1 cellular context compared by ENCODE assay signal in the genomic region with DNA sequence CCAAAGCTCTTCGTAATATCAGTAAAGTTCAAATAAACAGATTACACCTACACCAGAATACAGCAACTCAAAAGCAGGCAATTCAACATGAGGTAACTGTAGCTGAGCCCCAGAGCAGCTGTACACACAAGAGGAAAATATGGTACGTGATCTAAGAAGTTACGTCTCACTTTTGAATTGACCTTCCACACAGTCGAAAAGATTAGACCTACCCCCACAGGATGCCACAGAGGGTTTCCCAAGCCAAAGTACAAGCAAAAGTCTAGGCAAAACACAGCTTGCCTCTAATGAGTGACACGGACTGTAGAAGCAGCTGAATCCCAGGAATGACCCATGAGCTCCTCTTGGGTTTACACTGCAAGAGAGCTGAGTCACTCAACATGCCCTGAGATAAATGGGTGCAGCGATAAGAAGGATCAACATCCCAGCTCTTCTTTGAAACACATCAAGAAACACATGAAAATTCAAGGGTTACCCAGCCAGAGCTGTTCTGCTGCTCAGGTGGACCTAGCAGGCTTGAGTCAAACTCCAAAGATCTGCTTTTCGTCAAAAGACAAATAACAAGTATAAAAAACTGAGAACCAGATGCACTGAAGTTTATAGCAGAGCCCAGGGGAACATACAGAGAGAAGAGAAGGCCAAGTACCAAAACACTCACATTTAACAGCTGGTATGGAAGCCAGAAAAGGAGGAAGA.
TF ChIP-seq lines count a peak whose summit lies in the region.

No MANE protein-coding gene starts in this region.

TF ChIP-seq in K562, 482 proteins besides CTCF, POLR2A, EP300 and RAD21 (continued from another document and continues in another):
- TF ChIP-seq SMARCA4 (IDR thresholded peaks at IDR 0.05): peak; percentile 96
- TF ChIP-seq PHF21A (IDR thresholded peaks at IDR 0.05; ENCODE audit: borderline replicate concordance, low read depth): peak; percentile 67; the same call in 1 of the 2 replicates
- peak; percentile 87 for TF ChIP-seq MAFK (IDR thresholded peaks at IDR 0.05; ENCODE audit: low read length)
- TF ChIP-seq FOSL1 (tag; conservative IDR thresholded peaks at IDR 0.05): peak; percentile 94
- TF ChIP-seq LEF1 (IDR thresholded peaks at IDR 0.05): peak; percentile 67
- TF ChIP-seq DPF2 (IDR thresholded peaks at IDR 0.05): peak; percentile 97
- TF ChIP-seq, protein P1, sequence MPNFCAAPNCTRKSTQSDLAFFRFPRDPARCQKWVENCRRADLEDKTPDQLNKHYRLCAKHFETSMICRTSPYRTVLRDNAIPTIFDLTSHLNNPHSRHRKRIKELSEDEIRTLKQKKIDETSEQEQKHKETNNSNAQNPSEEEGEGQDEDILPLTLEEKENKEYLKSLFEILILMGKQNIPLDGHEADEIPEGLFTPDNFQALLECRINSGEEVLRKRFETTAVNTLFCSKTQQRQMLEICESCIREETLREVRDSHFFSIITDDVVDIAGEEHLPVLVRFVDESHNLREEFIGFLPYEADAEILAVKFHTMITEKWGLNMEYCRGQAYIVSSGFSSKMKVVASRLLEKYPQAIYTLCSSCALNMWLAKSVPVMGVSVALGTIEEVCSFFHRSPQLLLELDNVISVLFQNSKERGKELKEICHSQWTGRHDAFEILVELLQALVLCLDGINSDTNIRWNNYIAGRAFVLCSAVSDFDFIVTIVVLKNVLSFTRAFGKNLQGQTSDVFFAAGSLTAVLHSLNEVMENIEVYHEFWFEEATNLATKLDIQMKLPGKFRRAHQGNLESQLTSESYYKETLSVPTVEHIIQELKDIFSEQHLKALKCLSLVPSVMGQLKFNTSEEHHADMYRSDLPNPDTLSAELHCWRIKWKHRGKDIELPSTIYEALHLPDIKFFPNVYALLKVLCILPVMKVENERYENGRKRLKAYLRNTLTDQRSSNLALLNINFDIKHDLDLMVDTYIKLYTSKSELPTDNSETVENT (CRISPR knock-in tag; IDR thresholded peaks at IDR 0.05): no peak
- peak; percentile 17 for TF ChIP-seq HDAC3 (IDR thresholded peaks at IDR 0.05; ENCODE audit: borderline replicate concordance, partially characterized antibody)
- TF ChIP-seq, protein P2, sequence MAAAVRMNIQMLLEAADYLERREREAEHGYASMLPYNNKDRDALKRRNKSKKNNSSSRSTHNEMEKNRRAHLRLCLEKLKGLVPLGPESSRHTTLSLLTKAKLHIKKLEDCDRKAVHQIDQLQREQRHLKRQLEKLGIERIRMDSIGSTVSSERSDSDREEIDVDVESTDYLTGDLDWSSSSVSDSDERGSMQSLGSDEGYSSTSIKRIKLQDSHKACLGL (CRISPR knock-in tag; IDR thresholded peaks at IDR 0.05; ENCODE audit: borderline replicate concordance, poor library complexity, severe bottlenecking): no peak
- TF ChIP-seq MAFG (tag; conservative IDR thresholded peaks at IDR 0.05): peak; percentile 96
- TF ChIP-seq, protein P3, sequence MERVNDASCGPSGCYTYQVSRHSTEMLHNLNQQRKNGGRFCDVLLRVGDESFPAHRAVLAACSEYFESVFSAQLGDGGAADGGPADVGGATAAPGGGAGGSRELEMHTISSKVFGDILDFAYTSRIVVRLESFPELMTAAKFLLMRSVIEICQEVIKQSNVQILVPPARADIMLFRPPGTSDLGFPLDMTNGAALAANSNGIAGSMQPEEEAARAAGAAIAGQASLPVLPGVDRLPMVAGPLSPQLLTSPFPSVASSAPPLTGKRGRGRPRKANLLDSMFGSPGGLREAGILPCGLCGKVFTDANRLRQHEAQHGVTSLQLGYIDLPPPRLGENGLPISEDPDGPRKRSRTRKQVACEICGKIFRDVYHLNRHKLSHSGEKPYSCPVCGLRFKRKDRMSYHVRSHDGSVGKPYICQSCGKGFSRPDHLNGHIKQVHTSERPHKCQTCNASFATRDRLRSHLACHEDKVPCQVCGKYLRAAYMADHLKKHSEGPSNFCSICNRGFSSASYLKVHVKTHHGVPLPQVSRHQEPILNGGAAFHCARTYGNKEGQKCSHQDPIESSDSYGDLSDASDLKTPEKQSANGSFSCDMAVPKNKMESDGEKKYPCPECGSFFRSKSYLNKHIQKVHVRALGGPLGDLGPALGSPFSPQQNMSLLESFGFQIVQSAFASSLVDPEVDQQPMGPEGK (CRISPR knock-in tag; IDR thresholded peaks at IDR 0.05; ENCODE audit: borderline replicate concordance): 0 out of 2 replicates have a peak, but pooled peaks have one; percentile 47
- TF ChIP-seq ZNF12 (CRISPR knock-in tag; IDR thresholded peaks at IDR 0.05): no peak
- TF ChIP-seq, protein P4, sequence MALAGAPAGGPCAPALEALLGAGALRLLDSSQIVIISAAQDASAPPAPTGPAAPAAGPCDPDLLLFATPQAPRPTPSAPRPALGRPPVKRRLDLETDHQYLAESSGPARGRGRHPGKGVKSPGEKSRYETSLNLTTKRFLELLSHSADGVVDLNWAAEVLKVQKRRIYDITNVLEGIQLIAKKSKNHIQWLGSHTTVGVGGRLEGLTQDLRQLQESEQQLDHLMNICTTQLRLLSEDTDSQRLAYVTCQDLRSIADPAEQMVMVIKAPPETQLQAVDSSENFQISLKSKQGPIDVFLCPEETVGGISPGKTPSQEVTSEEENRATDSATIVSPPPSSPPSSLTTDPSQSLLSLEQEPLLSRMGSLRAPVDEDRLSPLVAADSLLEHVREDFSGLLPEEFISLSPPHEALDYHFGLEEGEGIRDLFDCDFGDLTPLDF (CRISPR knock-in tag; IDR thresholded peaks at IDR 0.05): 0 out of 2 replicates have a peak, but pooled peaks have one; percentile 26
- peak; percentile 39; the same call in 1 of the 2 replicates for TF ChIP-seq ZBTB17 (CRISPR knock-in tag; IDR thresholded peaks at IDR 0.05)
- peak; percentile 94 for TF ChIP-seq C11orf30 (IDR thresholded peaks at IDR 0.05; ENCODE audit: low read depth)
- TF ChIP-seq, protein P5, sequence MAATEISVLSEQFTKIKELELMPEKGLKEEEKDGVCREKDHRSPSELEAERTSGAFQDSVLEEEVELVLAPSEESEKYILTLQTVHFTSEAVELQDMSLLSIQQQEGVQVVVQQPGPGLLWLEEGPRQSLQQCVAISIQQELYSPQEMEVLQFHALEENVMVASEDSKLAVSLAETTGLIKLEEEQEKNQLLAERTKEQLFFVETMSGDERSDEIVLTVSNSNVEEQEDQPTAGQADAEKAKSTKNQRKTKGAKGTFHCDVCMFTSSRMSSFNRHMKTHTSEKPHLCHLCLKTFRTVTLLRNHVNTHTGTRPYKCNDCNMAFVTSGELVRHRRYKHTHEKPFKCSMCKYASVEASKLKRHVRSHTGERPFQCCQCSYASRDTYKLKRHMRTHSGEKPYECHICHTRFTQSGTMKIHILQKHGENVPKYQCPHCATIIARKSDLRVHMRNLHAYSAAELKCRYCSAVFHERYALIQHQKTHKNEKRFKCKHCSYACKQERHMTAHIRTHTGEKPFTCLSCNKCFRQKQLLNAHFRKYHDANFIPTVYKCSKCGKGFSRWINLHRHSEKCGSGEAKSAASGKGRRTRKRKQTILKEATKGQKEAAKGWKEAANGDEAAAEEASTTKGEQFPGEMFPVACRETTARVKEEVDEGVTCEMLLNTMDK (IDR thresholded peaks at IDR 0.05; ENCODE audit: borderline replicate concordance, insufficient read depth, low read depth, low read length, poor library complexity, severe bottlenecking): no peak
- peak; percentile 80; the same call in 1 of the 2 replicates for TF ChIP-seq GATAD2B (IDR thresholded peaks at IDR 0.05; ENCODE audit: borderline replicate concordance)
- peak; percentile 81 to 89 for TF ChIP-seq FOXA3 (CRISPR knock-in tag; conservative IDR thresholded peaks at IDR 0.05 in 1 of 2, IDR thresholded peaks at IDR 0.05 in 1 of 2)
- peak; percentile 83 for TF ChIP-seq JUN (IDR thresholded peaks at IDR 0.05; ENCODE audit: borderline replicate concordance, low read depth, low read length)
- TF ChIP-seq JUN (CRISPR knock-in tag; IDR thresholded peaks at IDR 0.05; ENCODE audit: borderline replicate concordance): no peak
- TF ChIP-seq, protein P6, sequence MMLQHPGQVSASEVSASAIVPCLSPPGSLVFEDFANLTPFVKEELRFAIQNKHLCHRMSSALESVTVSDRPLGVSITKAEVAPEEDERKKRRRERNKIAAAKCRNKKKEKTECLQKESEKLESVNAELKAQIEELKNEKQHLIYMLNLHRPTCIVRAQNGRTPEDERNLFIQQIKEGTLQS (IDR thresholded peaks at IDR 0.05): peak; percentile 82
- TF ChIP-seq, protein P6 (CRISPR knock-in tag; conservative IDR thresholded peaks at IDR 0.05): peak; percentile 72; the same call in 1 of the 2 replicates
- TF ChIP-seq, protein P7, sequence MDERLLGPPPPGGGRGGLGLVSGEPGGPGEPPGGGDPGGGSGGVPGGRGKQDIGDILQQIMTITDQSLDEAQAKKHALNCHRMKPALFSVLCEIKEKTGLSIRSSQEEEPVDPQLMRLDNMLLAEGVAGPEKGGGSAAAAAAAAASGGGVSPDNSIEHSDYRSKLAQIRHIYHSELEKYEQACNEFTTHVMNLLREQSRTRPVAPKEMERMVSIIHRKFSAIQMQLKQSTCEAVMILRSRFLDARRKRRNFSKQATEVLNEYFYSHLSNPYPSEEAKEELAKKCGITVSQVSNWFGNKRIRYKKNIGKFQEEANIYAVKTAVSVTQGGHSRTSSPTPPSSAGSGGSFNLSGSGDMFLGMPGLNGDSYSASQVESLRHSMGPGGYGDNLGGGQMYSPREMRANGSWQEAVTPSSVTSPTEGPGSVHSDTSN (CRISPR knock-in tag; IDR thresholded peaks at IDR 0.05; ENCODE audit: low read depth): no peak
- TF ChIP-seq, protein P7 (tag; conservative IDR thresholded peaks at IDR 0.05; ENCODE audit: low read depth): peak; percentile 59
- TF ChIP-seq CREB1 (IDR thresholded peaks at IDR 0.05): 0 out of 2 replicates have a peak, but pooled peaks have one; percentile 15
- no peak for TF ChIP-seq CREB1 (CRISPR knock-in tag; IDR thresholded peaks at IDR 0.05)
- peak; percentile 53 for TF ChIP-seq CREM (IDR thresholded peaks at IDR 0.05; ENCODE audit: low read depth)
- TF ChIP-seq NBN (IDR thresholded peaks at IDR 0.05; ENCODE audit: low read depth): peak; percentile 79
- TF ChIP-seq GATAD2A (IDR thresholded peaks at IDR 0.05): peak; percentile 93; the same call in 1 of the 2 replicates
- TF ChIP-seq SMARCC2 (IDR thresholded peaks at IDR 0.05; ENCODE audit: low read depth): peak; percentile 94
- TF ChIP-seq ZNF263 (CRISPR knock-in tag; IDR thresholded peaks at IDR 0.05; ENCODE audit: borderline replicate concordance): no peak
- TF ChIP-seq HDAC2 (IDR thresholded peaks at IDR 0.05): peak; percentile 87
- peak; percentile 90 for TF ChIP-seq EHMT2 (IDR thresholded peaks at IDR 0.05)
- TF ChIP-seq L3MBTL2 (IDR thresholded peaks at IDR 0.05): peak; percentile 37; the same call in 1 of the 2 replicates
- TF ChIP-seq IFI16 (CRISPR knock-in tag; IDR thresholded peaks at IDR 0.05): no peak
- TF ChIP-seq, protein P8, sequence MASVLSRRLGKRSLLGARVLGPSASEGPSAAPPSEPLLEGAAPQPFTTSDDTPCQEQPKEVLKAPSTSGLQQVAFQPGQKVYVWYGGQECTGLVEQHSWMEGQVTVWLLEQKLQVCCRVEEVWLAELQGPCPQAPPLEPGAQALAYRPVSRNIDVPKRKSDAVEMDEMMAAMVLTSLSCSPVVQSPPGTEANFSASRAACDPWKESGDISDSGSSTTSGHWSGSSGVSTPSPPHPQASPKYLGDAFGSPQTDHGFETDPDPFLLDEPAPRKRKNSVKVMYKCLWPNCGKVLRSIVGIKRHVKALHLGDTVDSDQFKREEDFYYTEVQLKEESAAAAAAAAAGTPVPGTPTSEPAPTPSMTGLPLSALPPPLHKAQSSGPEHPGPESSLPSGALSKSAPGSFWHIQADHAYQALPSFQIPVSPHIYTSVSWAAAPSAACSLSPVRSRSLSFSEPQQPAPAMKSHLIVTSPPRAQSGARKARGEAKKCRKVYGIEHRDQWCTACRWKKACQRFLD (CRISPR knock-in tag; IDR thresholded peaks at IDR 0.05): peak; percentile 81
- TF ChIP-seq ZFP36 (IDR thresholded peaks at IDR 0.05; ENCODE audit: low read depth, low read length, partially characterized antibody): peak; percentile 43
- TF ChIP-seq, protein P9, sequence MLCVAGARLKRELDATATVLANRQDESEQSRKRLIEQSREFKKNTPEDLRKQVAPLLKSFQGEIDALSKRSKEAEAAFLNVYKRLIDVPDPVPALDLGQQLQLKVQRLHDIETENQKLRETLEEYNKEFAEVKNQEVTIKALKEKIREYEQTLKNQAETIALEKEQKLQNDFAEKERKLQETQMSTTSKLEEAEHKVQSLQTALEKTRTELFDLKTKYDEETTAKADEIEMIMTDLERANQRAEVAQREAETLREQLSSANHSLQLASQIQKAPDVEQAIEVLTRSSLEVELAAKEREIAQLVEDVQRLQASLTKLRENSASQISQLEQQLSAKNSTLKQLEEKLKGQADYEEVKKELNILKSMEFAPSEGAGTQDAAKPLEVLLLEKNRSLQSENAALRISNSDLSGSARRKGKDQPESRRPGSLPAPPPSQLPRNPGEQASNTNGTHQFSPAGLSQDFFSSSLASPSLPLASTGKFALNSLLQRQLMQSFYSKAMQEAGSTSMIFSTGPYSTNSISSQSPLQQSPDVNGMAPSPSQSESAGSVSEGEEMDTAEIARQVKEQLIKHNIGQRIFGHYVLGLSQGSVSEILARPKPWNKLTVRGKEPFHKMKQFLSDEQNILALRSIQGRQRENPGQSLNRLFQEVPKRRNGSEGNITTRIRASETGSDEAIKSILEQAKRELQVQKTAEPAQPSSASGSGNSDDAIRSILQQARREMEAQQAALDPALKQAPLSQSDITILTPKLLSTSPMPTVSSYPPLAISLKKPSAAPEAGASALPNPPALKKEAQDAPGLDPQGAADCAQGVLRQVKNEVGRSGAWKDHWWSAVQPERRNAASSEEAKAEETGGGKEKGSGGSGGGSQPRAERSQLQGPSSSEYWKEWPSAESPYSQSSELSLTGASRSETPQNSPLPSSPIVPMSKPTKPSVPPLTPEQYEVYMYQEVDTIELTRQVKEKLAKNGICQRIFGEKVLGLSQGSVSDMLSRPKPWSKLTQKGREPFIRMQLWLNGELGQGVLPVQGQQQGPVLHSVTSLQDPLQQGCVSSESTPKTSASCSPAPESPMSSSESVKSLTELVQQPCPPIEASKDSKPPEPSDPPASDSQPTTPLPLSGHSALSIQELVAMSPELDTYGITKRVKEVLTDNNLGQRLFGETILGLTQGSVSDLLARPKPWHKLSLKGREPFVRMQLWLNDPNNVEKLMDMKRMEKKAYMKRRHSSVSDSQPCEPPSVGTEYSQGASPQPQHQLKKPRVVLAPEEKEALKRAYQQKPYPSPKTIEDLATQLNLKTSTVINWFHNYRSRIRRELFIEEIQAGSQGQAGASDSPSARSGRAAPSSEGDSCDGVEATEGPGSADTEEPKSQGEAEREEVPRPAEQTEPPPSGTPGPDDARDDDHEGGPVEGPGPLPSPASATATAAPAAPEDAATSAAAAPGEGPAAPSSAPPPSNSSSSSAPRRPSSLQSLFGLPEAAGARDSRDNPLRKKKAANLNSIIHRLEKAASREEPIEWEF (CRISPR knock-in tag; IDR thresholded peaks at IDR 0.05): peak; percentile 74
- peak; percentile 48; the same call in 1 of the 2 replicates for TF ChIP-seq CBFA2T2 (conservative IDR thresholded peaks at IDR 0.05)
- no peak for TF ChIP-seq MCM7 (IDR thresholded peaks at IDR 0.05)
